Comparison of ENCODE assay signal across 3 cellular contexts in the genomic region with DNA sequence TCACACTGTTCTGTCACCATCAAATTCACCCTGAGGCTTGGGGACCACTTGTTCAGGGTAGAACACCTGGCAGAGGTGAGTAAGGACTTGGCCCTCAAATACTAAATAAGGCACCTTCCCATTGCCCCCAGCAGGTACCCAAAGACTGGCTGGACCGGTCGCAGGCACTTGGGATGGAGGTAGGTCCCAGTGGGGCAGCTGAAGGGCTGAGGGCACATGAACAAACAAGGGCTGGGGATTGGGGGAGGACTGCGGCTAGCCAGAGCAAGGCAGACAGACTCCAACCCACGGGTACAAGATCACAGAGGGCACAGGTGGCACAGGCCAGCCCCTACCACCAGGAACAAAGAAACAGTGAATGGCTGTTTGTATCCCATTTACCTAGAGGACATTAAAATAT.
TF ChIP-seq lines count a peak whose summit lies in the region.

No MANE protein-coding gene starts in this region.

TF ChIP-seq in A549, 52 proteins besides CTCF, POLR2A, EP300 and RAD21:
- TF ChIP-seq KDM5A (IDR thresholded peaks at IDR 0.05): no peak
- TF ChIP-seq CEBPB (IDR thresholded peaks at IDR 0.05): no peak
- no peak for TF ChIP-seq RCOR1 (IDR thresholded peaks at IDR 0.05; ENCODE audit: low read depth, low read length)
- TF ChIP-seq HDAC2 (IDR thresholded peaks at IDR 0.05): no peak

TF ChIP-seq in GM23338, 12 proteins besides CTCF, POLR2A, EP300 and RAD21:
- TF ChIP-seq EZH2 (IDR thresholded peaks at IDR 0.05; ENCODE audit: low read depth, unreplicated experiment) (no peak), ZNF114 (CRISPR knock-in tag; IDR thresholded peaks at IDR 0.05) (no peak), NANOG (IDR thresholded peaks at IDR 0.05; ENCODE audit: borderline replicate concordance) (no peak), ETS1 (IDR thresholded peaks at IDR 0.05) (no peak), ZNF331 (CRISPR knock-in tag; IDR thresholded peaks at IDR 0.05; ENCODE audit: low read depth) (no peak), POLR2AphosphoS5 (IDR thresholded peaks at IDR 0.05; ENCODE audit: low read depth) (no peak), STAT1 (IDR thresholded peaks at IDR 0.05; ENCODE audit: unreplicated experiment) (no peak), JUNB (IDR thresholded peaks at IDR 0.05; ENCODE audit: unreplicated experiment) (no peak), EZH2phosphoT487 (IDR thresholded peaks at IDR 0.05; ENCODE audit: unreplicated experiment) (no peak), CREB1 (CRISPR knock-in tag; IDR thresholded peaks at IDR 0.05; ENCODE audit: low read depth) (no peak)
- TF ChIP-seq, protein P1, sequence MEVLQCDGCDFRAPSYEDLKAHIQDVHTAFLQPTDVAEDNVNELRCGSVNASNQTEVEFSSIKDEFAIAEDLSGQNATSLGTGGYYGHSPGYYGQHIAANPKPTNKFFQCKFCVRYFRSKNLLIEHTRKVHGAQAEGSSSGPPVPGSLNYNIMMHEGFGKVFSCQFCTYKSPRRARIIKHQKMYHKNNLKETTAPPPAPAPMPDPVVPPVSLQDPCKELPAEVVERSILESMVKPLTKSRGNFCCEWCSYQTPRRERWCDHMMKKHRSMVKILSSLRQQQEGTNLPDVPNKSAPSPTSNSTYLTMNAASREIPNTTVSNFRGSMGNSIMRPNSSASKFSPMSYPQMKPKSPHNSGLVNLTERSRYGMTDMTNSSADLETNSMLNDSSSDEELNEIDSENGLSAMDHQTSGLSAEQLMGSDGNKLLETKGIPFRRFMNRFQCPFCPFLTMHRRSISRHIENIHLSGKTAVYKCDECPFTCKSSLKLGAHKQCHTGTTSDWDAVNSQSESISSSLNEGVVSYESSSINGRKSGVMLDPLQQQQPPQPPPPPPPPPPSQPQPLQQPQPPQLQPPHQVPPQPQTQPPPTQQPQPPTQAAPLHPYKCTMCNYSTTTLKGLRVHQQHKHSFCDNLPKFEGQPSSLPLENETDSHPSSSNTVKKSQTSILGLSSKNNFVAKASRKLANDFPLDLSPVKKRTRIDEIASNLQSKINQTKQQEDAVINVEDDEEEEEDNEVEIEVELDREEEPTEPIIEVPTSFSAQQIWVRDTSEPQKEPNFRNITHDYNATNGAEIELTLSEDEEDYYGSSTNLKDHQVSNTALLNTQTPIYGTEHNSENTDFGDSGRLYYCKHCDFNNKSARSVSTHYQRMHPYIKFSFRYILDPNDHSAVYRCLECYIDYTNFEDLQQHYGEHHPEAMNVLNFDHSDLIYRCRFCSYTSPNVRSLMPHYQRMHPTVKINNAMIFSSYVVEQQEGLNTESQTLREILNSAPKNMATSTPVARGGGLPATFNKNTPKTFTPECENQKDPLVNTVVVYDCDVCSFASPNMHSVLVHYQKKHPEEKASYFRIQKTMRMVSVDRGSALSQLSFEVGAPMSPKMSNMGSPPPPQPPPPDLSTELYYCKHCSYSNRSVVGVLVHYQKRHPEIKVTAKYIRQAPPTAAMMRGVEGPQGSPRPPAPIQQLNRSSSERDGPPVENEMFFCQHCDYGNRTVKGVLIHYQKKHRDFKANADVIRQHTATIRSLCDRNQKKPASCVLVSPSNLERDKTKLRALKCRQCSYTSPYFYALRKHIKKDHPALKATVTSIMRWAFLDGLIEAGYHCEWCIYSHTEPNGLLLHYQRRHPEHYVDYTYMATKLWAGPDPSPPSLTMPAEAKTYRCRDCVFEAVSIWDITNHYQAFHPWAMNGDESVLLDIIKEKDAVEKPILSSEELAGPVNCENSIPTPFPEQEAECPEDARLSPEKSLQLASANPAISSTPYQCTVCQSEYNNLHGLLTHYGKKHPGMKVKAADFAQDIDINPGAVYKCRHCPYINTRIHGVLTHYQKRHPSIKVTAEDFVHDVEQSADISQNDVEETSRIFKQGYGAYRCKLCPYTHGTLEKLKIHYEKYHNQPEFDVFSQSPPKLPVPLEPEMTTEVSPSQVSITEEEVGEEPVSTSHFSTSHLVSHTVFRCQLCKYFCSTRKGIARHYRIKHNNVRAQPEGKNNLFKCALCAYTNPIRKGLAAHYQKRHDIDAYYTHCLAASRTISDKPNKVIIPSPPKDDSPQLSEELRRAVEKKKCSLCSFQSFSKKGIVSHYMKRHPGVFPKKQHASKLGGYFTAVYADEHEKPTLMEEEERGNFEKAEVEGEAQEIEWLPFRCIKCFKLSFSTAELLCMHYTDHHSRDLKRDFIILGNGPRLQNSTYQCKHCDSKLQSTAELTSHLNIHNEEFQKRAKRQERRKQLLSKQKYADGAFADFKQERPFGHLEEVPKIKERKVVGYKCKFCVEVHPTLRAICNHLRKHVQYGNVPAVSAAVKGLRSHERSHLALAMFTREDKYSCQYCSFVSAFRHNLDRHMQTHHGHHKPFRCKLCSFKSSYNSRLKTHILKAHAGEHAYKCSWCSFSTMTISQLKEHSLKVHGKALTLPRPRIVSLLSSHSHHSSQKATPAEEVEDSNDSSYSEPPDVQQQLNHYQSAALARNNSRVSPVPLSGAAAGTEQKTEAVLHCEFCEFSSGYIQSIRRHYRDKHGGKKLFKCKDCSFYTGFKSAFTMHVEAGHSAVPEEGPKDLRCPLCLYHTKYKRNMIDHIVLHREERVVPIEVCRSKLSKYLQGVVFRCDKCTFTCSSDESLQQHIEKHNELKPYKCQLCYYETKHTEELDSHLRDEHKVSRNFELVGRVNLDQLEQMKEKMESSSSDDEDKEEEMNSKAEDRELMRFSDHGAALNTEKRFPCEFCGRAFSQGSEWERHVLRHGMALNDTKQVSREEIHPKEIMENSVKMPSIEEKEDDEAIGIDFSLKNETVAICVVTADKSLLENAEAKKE (CRISPR knock-in tag; IDR thresholded peaks at IDR 0.05): no peak
TF ChIP-seq in GM23338: peak in this region for 0.

TF ChIP-seq in liver, 16 proteins besides CTCF, POLR2A, EP300 and RAD21:
- TF ChIP-seq FOXA2 (IDR thresholded peaks at IDR 0.05) (no peak), HNF4A (conservative IDR thresholded peaks at IDR 0.05) (no peak)
